21 cellular contexts compared by ENCODE assay signal in genomic region chr1:82706741-82707140, GRCh38.
"Had no signal": no experiment of that assay in that cellular context is flagged by ENCODE, and none has a peak within 500 bp of the region (broad histone marks: within the 10 kb centered on the region; RNA-seq: fewer than 3 reads in every experiment).

No MANE protein-coding gene starts in this region.

- H3K27me3 ChIP-seq: ascending aorta, neural progenitor cell, right lobe of liver, thyroid gland had no signal

- H3K4me2 ChIP-seq: neural progenitor cell, smooth muscle cell had no signal

- ATAC-seq: activated T-cell treated with anti-CD3 and anti-CD28 coated beads, Interleukin-2, amount 50 U/mL, for 4 hours; naive thymus-derived CD4-positive, alpha-beta T cell; right lobe of liver; stimulated activated naive B cell treated with anti-CD40 and anti-IgM and Interleukin-4, amounts not matched to agents 10 μg/mL and 1 μg/mL and 100 μg/mL, for 72 hours had no signal

- H3K79me2 ChIP-seq: parathyroid adenoma had no signal

- H2AFZ ChIP-seq: neural progenitor cell, parathyroid adenoma had no signal

- H3K36me3 ChIP-seq: ascending aorta, left ventricle myocardium inferior, neural progenitor cell, right lobe of liver, thyroid gland had no signal

- H3K4me1 ChIP-seq: ascending aorta, neural progenitor cell, parathyroid adenoma, right lobe of liver, thyroid gland had no signal

- H3K9me3 ChIP-seq: ascending aorta, left ventricle myocardium inferior, right lobe of liver, thyroid gland had no signal

- DNase-seq: activated CD4-positive, alpha-beta T cell treated with anti-CD3 and anti-CD28 coated beads, Interleukin-2, amount 50 U/mL, for 1 hour; activated CD4-positive, CD25-positive, alpha-beta regulatory T cell treated with anti-CD3 and anti-CD28 coated beads, Interleukin-2, amount 50 U/mL, for 72 hours; activated CD8-positive, alpha-beta memory T cell treated with anti-CD3 and anti-CD28 coated beads, Interleukin-2, amount 50 U/mL, for 4 hours; activated naive CD4-positive, alpha-beta T cell treated with anti-CD3 and anti-CD28 coated beads, Interleukin-2, amount 50 U/mL, for 16 hours; activated T-cell treated with anti-CD3 and anti-CD28 coated beads, Interleukin-2, amount 50 U/mL, for 4 hours; erythroblast; foreskin melanocyte; glutamatergic neuron; left ventricle myocardium inferior; naive thymus-derived CD4-positive, alpha-beta T cell; right lobe of liver; stimulated activated CD4-positive, alpha-beta T cell treated with anti-CD3 and anti-CD28 coated beads, Interleukin-4, amount 100 ng/mL, for 24 hours; stimulated activated naive B cell treated with anti-CD40 and anti-IgM and Interleukin-4, amounts not matched to agents 10 μg/mL and 1 μg/mL and 100 μg/mL, for 72 hours; SW 1271; T-helper 2 cell; thyroid gland had no signal

- H3K4me3 ChIP-seq: ascending aorta, left ventricle myocardium inferior, neural progenitor cell, right lobe of liver, smooth muscle cell, thyroid gland had no signal

- H3K27ac ChIP-seq: ascending aorta, left ventricle myocardium inferior, neural progenitor cell, parathyroid adenoma, right lobe of liver, thyroid gland, VCaP had no signal

- H3K9ac ChIP-seq: neural progenitor cell, parathyroid adenoma had no signal
